Comparison of ENCODE assay signal across 25 cellular contexts in genomic region chr5:57340681-57341080, GRCh38.
"Had no signal": no experiment of that assay in that cellular context is flagged by ENCODE, and none has a peak within 500 bp of the region (broad histone marks: within the 10 kb centered on the region; RNA-seq: fewer than 3 reads in every experiment).

No MANE protein-coding gene starts in this region.

- H3K36me3 ChIP-seq: neural progenitor cell, pancreas, prostate gland, right lobe of liver, sigmoid colon, stomach, thoracic aorta, thyroid gland, tibial nerve, upper lobe of left lung, vagina had no signal

- H3K4me1 ChIP-seq: neural progenitor cell, prostate gland, right lobe of liver, sigmoid colon, tibial nerve, upper lobe of left lung, vagina had no signal

- H3K9me3 ChIP-seq: pancreas, prostate gland, right lobe of liver, sigmoid colon, stomach, thoracic aorta, thyroid gland, tibial nerve, upper lobe of left lung, vagina had no signal

- H3K4me3 Mint-ChIP-seq: natural killer cell; nephron; neural progenitor cell; stimulated activated effector memory CD8-positive, alpha-beta T cell treated with anti-CD3 and anti-CD28 coated beads, Interleukin-12 subunit alpha, Interleukin-12 subunit beta, amount 100 ng/mL, for 72 hours; stimulated activated naive B cell treated with anti-CD40 and anti-IgM and Interleukin-4, amounts not matched to agents 10 μg/mL and 1 μg/mL and 100 μg/mL, for 72 hours; stimulated activated naive CD8-positive, alpha-beta T cell treated with anti-CD3 and anti-CD28 coated beads, Interleukin-15, Interleukin-2, amounts not matched to agents 100 ng/mL and 50 ng/mL, for 24 hours had no signal

- H2AFZ ChIP-seq: neural progenitor cell had no signal

- H3K36me3 Mint-ChIP-seq: natural killer cell; neural progenitor cell; stimulated activated effector memory CD8-positive, alpha-beta T cell treated with anti-CD3 and anti-CD28 coated beads, Interleukin-12 subunit alpha, Interleukin-12 subunit beta, amount 100 ng/mL, for 72 hours; stimulated activated naive B cell treated with anti-CD40 and anti-IgM and Interleukin-4, amounts not matched to agents 10 μg/mL and 1 μg/mL and 100 μg/mL, for 72 hours had no signal

- DNase-seq: natural killer cell; occipital lobe; pancreas; right cardiac atrium; right lobe of liver; sigmoid colon; small intestine; stimulated activated CD4-positive, alpha-beta T cell treated with anti-CD3 and anti-CD28 coated beads, Interleukin-15, amount 100 ng/mL, for 24 hours; stimulated activated CD4-positive, alpha-beta T cell treated with anti-CD3 and anti-CD28 coated beads, Interleukin-2, amount 100 ng/mL, for 24 hours; stimulated activated CD4-positive, alpha-beta T cell treated with anti-CD3 and anti-CD28 coated beads, Interleukin-2, amount 100 ng/mL, for 48 hours; stimulated activated CD4-positive, alpha-beta T cell treated with anti-CD3 and anti-CD28 coated beads, Interleukin-4, amount 100 ng/mL, for 24 hours; stimulated activated naive B cell treated with anti-CD40 and anti-IgM and Interleukin-4, amounts not matched to agents 10 μg/mL and 1 μg/mL and 100 μg/mL, for 72 hours; stimulated activated naive CD4-positive, alpha-beta T cell treated with Interleukin-2 at 50 U/mL for 16 hours; stomach; thyroid gland; trophoblast cell; upper lobe of left lung had no signal

- H3K4me2 ChIP-seq: neural progenitor cell had no signal

- H3K4me3 ChIP-seq: neural progenitor cell, pancreas, prostate gland, right lobe of liver, sigmoid colon, stomach, thoracic aorta, thyroid gland, tibial nerve, upper lobe of left lung, vagina had no signal

- H3K27ac ChIP-seq: neural progenitor cell, pancreas, prostate gland, right lobe of liver, sigmoid colon, stomach, thoracic aorta, thyroid gland, tibial nerve, upper lobe of left lung, vagina had no signal

- H3K27me3 Mint-ChIP-seq: stimulated activated naive B cell treated with anti-CD40 and anti-IgM and Interleukin-4, amounts not matched to agents 10 μg/mL and 1 μg/mL and 100 μg/mL, for 72 hours; stimulated activated naive CD8-positive, alpha-beta T cell treated with anti-CD3 and anti-CD28 coated beads, Interleukin-15, Interleukin-2, amounts not matched to agents 100 ng/mL and 50 ng/mL, for 24 hours had no signal

- H3K27ac Mint-ChIP-seq: natural killer cell; nephron; neural progenitor cell; stimulated activated effector memory CD8-positive, alpha-beta T cell treated with anti-CD3 and anti-CD28 coated beads, Interleukin-12 subunit alpha, Interleukin-12 subunit beta, amount 100 ng/mL, for 72 hours; stimulated activated naive B cell treated with anti-CD40 and anti-IgM and Interleukin-4, amounts not matched to agents 10 μg/mL and 1 μg/mL and 100 μg/mL, for 72 hours; stimulated activated naive CD8-positive, alpha-beta T cell treated with anti-CD3 and anti-CD28 coated beads, Interleukin-15, Interleukin-2, amounts not matched to agents 100 ng/mL and 50 ng/mL, for 24 hours had no signal

- H3K9me3 Mint-ChIP-seq: natural killer cell; nephron; neural progenitor cell; stimulated activated effector memory CD8-positive, alpha-beta T cell treated with anti-CD3 and anti-CD28 coated beads, Interleukin-12 subunit alpha, Interleukin-12 subunit beta, amount 100 ng/mL, for 72 hours; stimulated activated naive CD8-positive, alpha-beta T cell treated with anti-CD3 and anti-CD28 coated beads, Interleukin-15, Interleukin-2, amounts not matched to agents 100 ng/mL and 50 ng/mL, for 24 hours had no signal

- H3K4me1 Mint-ChIP-seq: natural killer cell; neural progenitor cell; stimulated activated effector memory CD8-positive, alpha-beta T cell treated with anti-CD3 and anti-CD28 coated beads, Interleukin-12 subunit alpha, Interleukin-12 subunit beta, amount 100 ng/mL, for 72 hours had no signal

- H3K27me3 ChIP-seq: neural progenitor cell, pancreas, right lobe of liver, sigmoid colon, stomach, thyroid gland, tibial nerve, upper lobe of left lung, vagina had no signal

- ATAC-seq: natural killer cell; pancreas; right cardiac atrium; right lobe of liver; stimulated activated effector memory CD8-positive, alpha-beta T cell treated with anti-CD3 and anti-CD28 coated beads, Interleukin-12 subunit alpha, Interleukin-12 subunit beta, amount 100 ng/mL, for 72 hours; stimulated activated naive B cell treated with anti-CD40 and anti-IgM and Interleukin-4, amounts not matched to agents 10 μg/mL and 1 μg/mL and 100 μg/mL, for 72 hours had no signal
